ENCODE assay signal across 8 cellular contexts in genomic region chr12:118189761-118190181, GRCh38. TPM values are rescaled to one million over a fixed set of nuclear protein-coding genes. Genes with fewer than 3 reads are reported as not detected.
DNase-seq lines count a peak whose midpoint lies in the region; ATAC-seq and FAIRE-seq lines count a peak whose summit lies in the region.

No MANE protein-coding gene starts in this region.

- H3K4me3 Mint-ChIP-seq in T-helper 17 cell = no peak overlapping the region

- DNase-seq in NCI-H146 treated with DMSO at 0.1 percent for 48 hours (lab: John Stamatoyannopoulos, UW; ENCODE audit: unreplicated experiment) (peak; percentile 63), caudate nucleus (lab: John Stamatoyannopoulos, UW) (peak in 55 of 61 donors; percentile 17 to 83 (median 54)), islet precursor cell (peak; percentile 72), GM19239 (ENCODE audit: insufficient read length, low spot score) (no peak), T-helper 17 cell (no peak), Kasumi-1 (lab: John Stamatoyannopoulos, UW) (no peak)

- no peaks in the 10 kb centered on the region for H3K27me3 ChIP-seq in stomach smooth muscle (ENCODE audit: control insufficient read depth in 1 of 2, insufficient read depth in 2 of 2, low read length in 2 of 2)

- H3K27me3 Mint-ChIP-seq in T-helper 17 cell = no peaks in the 10 kb centered on the region

- H3K4me1 Mint-ChIP-seq in T-helper 17 cell = peaks cover 4% of the 10 kb centered on the region

- H3K9me3 ChIP-seq in stomach smooth muscle (ENCODE audit: control insufficient read depth in 2 of 2, low read length in 2 of 2) (no peaks in the 10 kb centered on the region), T-helper 17 cell (ENCODE audit: control insufficient read depth, low read length, poor library complexity, severe bottlenecking) (no peaks in the 10 kb centered on the region)

- H3K27ac ChIP-seq in caudate nucleus (ENCODE audit: low read depth, low read length) (peak overlapping the region; percentile 91), stomach smooth muscle (ENCODE audit: low read length) (peak overlapping the region; percentile 76)

- H3K36me3 ChIP-seq in stomach smooth muscle (ENCODE audit: control insufficient read depth in 2 of 2, insufficient read depth in 2 of 2, low read length in 2 of 2) = no peaks in the 10 kb centered on the region

- H3K4me3 ChIP-seq in stomach smooth muscle (ENCODE audit: low read length in 2 of 2) = peak overlapping the region; percentile 72 to 79

- peaks cover 7% of the 10 kb centered on the region for H3K4me1 ChIP-seq in stomach smooth muscle (ENCODE audit: control insufficient read depth, insufficient read depth, low read length)

- FAIRE-seq in GM19239 (lab: Jason Lieb, UNC) = no peak

- H3K36me3 Mint-ChIP-seq in T-helper 17 cell (ENCODE audit: low read depth) = no peaks in the 10 kb centered on the region

- H3K27ac Mint-ChIP-seq in T-helper 17 cell = no peak overlapping the region

- no peak for ATAC-seq in GM21381 (IDR thresholded peaks at IDR 0.05; ENCODE audit: unreplicated experiment)
- ATAC-seq in T-helper 17 cell = no peak

- peak overlapping the region; percentile 21 to 59 for H3K9ac ChIP-seq in stomach smooth muscle (ENCODE audit: low read length in 2 of 2)

RNA-seq across cellular contexts. Expression of gene PEBP1, which starts 53.8 kb away (rescaled TPM):
- 100 to 1,000 TPM; 108 to 113 TPM for total RNA-seq in T-helper 17 cell

Comparison
In these comparisons a context has a peak if more than half of its experiments do, and no peak if none do; other contexts are left out.
1. DNase-seq: peak in NCI-H146 treated with DMSO at 0.1 percent for 48 hours (single experiment), caudate nucleus (55 of 61) and islet precursor cell (single experiment); none in GM19239 (single experiment), T-helper 17 cell (0 of 3) and Kasumi-1 (0 of 2).